8 cellular contexts compared by ENCODE assay signal in genomic region chr1:156746716-156747631, GRCh38. TPM values are rescaled to one million over a fixed set of nuclear protein-coding genes. Genes with fewer than 3 reads are reported as not detected.
A peak's percentile ranks its signal among the peaks of the same experiment; 100 is the strongest.
DNase-seq lines count a peak whose midpoint lies in the region; ATAC-seq and TF ChIP-seq lines count a peak whose summit lies in the region.

No MANE protein-coding gene starts in this region.

- H3K36me3 ChIP-seq in BE2C: peaks cover 43% of the 10 kb centered on the region

- peak overlapping the region; percentile 95 for H3K4me3 Mint-ChIP-seq in activated CD8-positive, alpha-beta T cell treated with anti-CD3 and anti-CD28 coated beads, Interleukin-2, amount 10 ng/mL, durations not matched to agents 7 days and 5 days
- H3K4me3 Mint-ChIP-seq in endothelial cell (ENCODE audit: unreplicated experiment): peak overlapping the region; percentile 85
- peak overlapping the region; percentile 79 to 92 for H3K4me3 Mint-ChIP-seq in stimulated activated naive B cell treated with anti-CD40 and anti-IgM and Interleukin-4, amounts not matched to agents 10 μg/mL and 1 μg/mL and 100 μg/mL, for 72 hours

- peaks cover 69% of the 10 kb centered on the region for H3K36me3 Mint-ChIP-seq in activated CD8-positive, alpha-beta T cell treated with anti-CD3 and anti-CD28 coated beads, Interleukin-2, amount 10 ng/mL, durations not matched to agents 7 days and 5 days (ENCODE audit: low read depth)
- peaks cover 23% of the 10 kb centered on the region for H3K36me3 Mint-ChIP-seq in endothelial cell (ENCODE audit: low read depth, unreplicated experiment)
- H3K36me3 Mint-ChIP-seq in stimulated activated naive B cell treated with anti-CD40 and anti-IgM and Interleukin-4, amounts not matched to agents 10 μg/mL and 1 μg/mL and 100 μg/mL, for 72 hours: peaks cover 48 to 79% of the 10 kb centered on the region in 2 donors

- no peaks in the 10 kb centered on the region for H3K27me3 ChIP-seq in BE2C

- POLR2A ChIA-PET in activated CD8-positive, alpha-beta T cell treated with anti-CD3 and anti-CD28 coated beads, Interleukin-2, amount 10 ng/mL, durations not matched to agents 7 days and 5 days (lab: Charles Lee): interaction anchor here (1.2 to 1.9 kb wide), 4 partner anchors 18 to 19 kb away, joined by 5 to 8 read pairs (median 6); partner anchors contain the start of genes ISG20L2 and METTL25B

- CTCF ChIA-PET in activated CD8-positive, alpha-beta T cell treated with anti-CD3 and anti-CD28 coated beads, Interleukin-2, amount 10 ng/mL, durations not matched to agents 7 days and 5 days (lab: Charles Lee): interaction anchor here (1.0 to 2.1 kb wide), 5 partner anchors 16 to 58 kb away, joined by 3 to 31 read pairs (median 4); partner anchors contain the start of gene METTL25B

- DNase-seq in BE2C: peak; percentile 91
- peak; percentile 90 for DNase-seq in HCEC 1CT
- DNase-seq in NCI-H446 treated with DMSO at 0.1 percent for 48 hours (lab: John Stamatoyannopoulos, UW): peak; percentile 43
- DNase-seq in activated CD8-positive, alpha-beta T cell treated with anti-CD3 and anti-CD28 coated beads, Interleukin-2, amount 10 ng/mL, durations not matched to agents 7 days and 5 days: peak; percentile 69
- peak; percentile 91 for DNase-seq in endothelial cell (ENCODE audit: low spot score)
- peak; percentile 79 for DNase-seq in medulla oblongata (ENCODE audit: extremely low spot score)
- no peak for DNase-seq in stimulated activated naive B cell treated with anti-CD40 and anti-IgM and Interleukin-4, amounts not matched to agents 10 μg/mL and 1 μg/mL and 100 μg/mL, for 72 hours

- peaks cover 27% of the 10 kb centered on the region for H3K4me1 ChIP-seq in BE2C

- TF ChIP-seq CTCF in BE2C (IDR thresholded peaks at IDR 0.05; ENCODE audit: low read depth, low read length) (peak; percentile 49), endothelial cell (IDR thresholded peaks at IDR 0.05; ENCODE audit: unreplicated experiment) (no peak)

- no peaks in the 10 kb centered on the region for H3K9me3 ChIP-seq in BE2C

- H3K4me3 ChIP-seq in BE2C (ENCODE audit: low read depth, low read length): peak overlapping the region; percentile 98

- peak overlapping the region; percentile 96 for H3K27ac Mint-ChIP-seq in activated CD8-positive, alpha-beta T cell treated with anti-CD3 and anti-CD28 coated beads, Interleukin-2, amount 10 ng/mL, durations not matched to agents 7 days and 5 days
- H3K27ac Mint-ChIP-seq in endothelial cell (ENCODE audit: unreplicated experiment): peak overlapping the region; percentile 100
- H3K27ac Mint-ChIP-seq in stimulated activated naive B cell treated with anti-CD40 and anti-IgM and Interleukin-4, amounts not matched to agents 10 μg/mL and 1 μg/mL and 100 μg/mL, for 72 hours: peak overlapping the region; percentile 94

- H3K4me1 Mint-ChIP-seq in activated CD8-positive, alpha-beta T cell treated with anti-CD3 and anti-CD28 coated beads, Interleukin-2, amount 10 ng/mL, durations not matched to agents 7 days and 5 days (ENCODE audit: low read depth): peaks cover 64% of the 10 kb centered on the region
- H3K4me1 Mint-ChIP-seq in endothelial cell (ENCODE audit: unreplicated experiment): peaks cover 51% of the 10 kb centered on the region
- H3K4me1 Mint-ChIP-seq in stimulated activated naive B cell treated with anti-CD40 and anti-IgM and Interleukin-4, amounts not matched to agents 10 μg/mL and 1 μg/mL and 100 μg/mL, for 72 hours: peaks cover 51 to 66% of the 10 kb centered on the region in 2 donors

- no peaks in the 10 kb centered on the region for H3K9me3 Mint-ChIP-seq in activated CD8-positive, alpha-beta T cell treated with anti-CD3 and anti-CD28 coated beads, Interleukin-2, amount 10 ng/mL, durations not matched to agents 7 days and 5 days (ENCODE audit: insufficient read depth)
- no peaks in the 10 kb centered on the region for H3K9me3 Mint-ChIP-seq in endothelial cell (ENCODE audit: unreplicated experiment)
- H3K9me3 Mint-ChIP-seq in stimulated activated naive B cell treated with anti-CD40 and anti-IgM and Interleukin-4, amounts not matched to agents 10 μg/mL and 1 μg/mL and 100 μg/mL, for 72 hours: no peaks in the 10 kb centered on the region

- no peak for ATAC-seq in activated CD8-positive, alpha-beta T cell treated with anti-CD3 and anti-CD28 coated beads, Interleukin-2, amount 10 ng/mL, durations not matched to agents 7 days and 5 days
- peak; percentile 29 to 30 for ATAC-seq in stimulated activated naive B cell treated with anti-CD40 and anti-IgM and Interleukin-4, amounts not matched to agents 10 μg/mL and 1 μg/mL and 100 μg/mL, for 72 hours (replicated peaks)
- ATAC-seq in GM21528 (IDR thresholded peaks at IDR 0.05; ENCODE audit: low FRiP score, unreplicated experiment): no peak

- no peaks in the 10 kb centered on the region for H3K27me3 Mint-ChIP-seq in activated CD8-positive, alpha-beta T cell treated with anti-CD3 and anti-CD28 coated beads, Interleukin-2, amount 10 ng/mL, durations not matched to agents 7 days and 5 days (ENCODE audit: low read depth)
- peaks cover 27% of the 10 kb centered on the region for H3K27me3 Mint-ChIP-seq in endothelial cell (ENCODE audit: unreplicated experiment)
- no peaks in the 10 kb centered on the region for H3K27me3 Mint-ChIP-seq in stimulated activated naive B cell treated with anti-CD40 and anti-IgM and Interleukin-4, amounts not matched to agents 10 μg/mL and 1 μg/mL and 100 μg/mL, for 72 hours

RNA-seq across cellular contexts. Expression of gene HDGF, which starts 4.5 kb away (rescaled TPM):
- polyA plus RNA-seq in BE2C (2012; ENCODE audit: insufficient read depth, insufficient read length, low read depth): 264 TPM
- total RNA-seq in activated CD8-positive, alpha-beta T cell treated with anti-CD3 and anti-CD28 coated beads, Interleukin-2, amount 10 ng/mL, durations not matched to agents 7 days and 5 days: 100 to 1,000 TPM; 261 to 264 TPM
- total RNA-seq in endothelial cell (ENCODE audit: unreplicated experiment): 175 TPM

RNA-seq across cellular contexts. Expression of gene MRPL24, which starts 6.1 kb away (rescaled TPM):
- polyA plus RNA-seq in BE2C (2012; ENCODE audit: insufficient read depth, insufficient read length, low read depth): 264 TPM
- 10 to 100 TPM; 59.8 to 62.6 TPM for total RNA-seq in activated CD8-positive, alpha-beta T cell treated with anti-CD3 and anti-CD28 coated beads, Interleukin-2, amount 10 ng/mL, durations not matched to agents 7 days and 5 days
- total RNA-seq in endothelial cell (ENCODE audit: unreplicated experiment): 26.7 TPM

RNA-seq across cellular contexts. Expression of gene ISG20L2, which starts 18.4 kb away (rescaled TPM):
- polyA plus RNA-seq in BE2C (2012; ENCODE audit: insufficient read depth, insufficient read length, low read depth): 100 TPM
- total RNA-seq in activated CD8-positive, alpha-beta T cell treated with anti-CD3 and anti-CD28 coated beads, Interleukin-2, amount 10 ng/mL, durations not matched to agents 7 days and 5 days: 10 to 100 TPM; 56.3 to 58.8 TPM
- 33.4 TPM for total RNA-seq in endothelial cell (ENCODE audit: unreplicated experiment)

RNA-seq across cellular contexts. Expression of gene METTL25B, which starts 18.7 kb away (rescaled TPM):
- polyA plus RNA-seq in BE2C (2012; ENCODE audit: insufficient read depth, insufficient read length, low read depth): 47.1 TPM
- total RNA-seq in activated CD8-positive, alpha-beta T cell treated with anti-CD3 and anti-CD28 coated beads, Interleukin-2, amount 10 ng/mL, durations not matched to agents 7 days and 5 days: 10 to 100 TPM; 30.0 to 34.0 TPM
- 19.3 TPM for total RNA-seq in endothelial cell (ENCODE audit: unreplicated experiment)

RNA-seq across cellular contexts. Expression of gene PRCC, which starts 20.4 kb away (rescaled TPM):
- 319 TPM for polyA plus RNA-seq in BE2C (2012; ENCODE audit: insufficient read depth, insufficient read length, low read depth)
- total RNA-seq in activated CD8-positive, alpha-beta T cell treated with anti-CD3 and anti-CD28 coated beads, Interleukin-2, amount 10 ng/mL, durations not matched to agents 7 days and 5 days: 10 to 100 TPM; 71.9 to 75.5 TPM
- total RNA-seq in endothelial cell (ENCODE audit: unreplicated experiment): 91.9 TPM

Comparison
In these comparisons a context has a peak if more than half of its experiments do, and no peak if none do; other contexts are left out.
1. ATAC-seq: peak in stimulated activated naive B cell treated with anti-CD40 and anti-IgM and Interleukin-4, amounts not matched to agents 10 μg/mL and 1 μg/mL and 100 μg/mL, for 72 hours (2 of 2); none in activated CD8-positive, alpha-beta T cell treated with anti-CD3 and anti-CD28 coated beads, Interleukin-2, amount 10 ng/mL, durations not matched to agents 7 days and 5 days (single experiment) and GM21528 (single experiment).
2. Peak in every context shown above with its lines, with median percentiles within 50 percentile points of each other: H3K27ac Mint-ChIP-seq and H3K4me3 Mint-ChIP-seq.